Comparison of ENCODE assay signal across 2 cellular contexts in genomic region chr6:35566794-35567193, GRCh38.
TF ChIP-seq lines count a peak whose summit lies in the region.

No MANE protein-coding gene starts in this region.

TF ChIP-seq in HEK293, 187 proteins besides CTCF, POLR2A, EP300 and RAD21 (continued from another document):
- TF ChIP-seq ELK4 (IDR thresholded peaks at IDR 0.05; ENCODE audit: borderline replicate concordance, low read depth, low read length) = no peak
- TF ChIP-seq ZNF658 (tag by site-specific recombination; IDR thresholded peaks at IDR 0.05) = no peak
- TF ChIP-seq ZXDB (tag by site-specific recombination; IDR thresholded peaks at IDR 0.05) = no peak
- peak; percentile 28; the same call in 1 of the 2 replicates for TF ChIP-seq ZFHX2 (tag by site-specific recombination; conservative IDR thresholded peaks at IDR 0.05)

TF ChIP-seq in H1, 55 proteins besides CTCF, POLR2A, EP300 and RAD21 (continued from another document):
- TF ChIP-seq GTF2F1 (IDR thresholded peaks at IDR 0.05; ENCODE audit: borderline replicate concordance, low read depth, low read length) (0 out of 2 replicates have a peak, but pooled peaks have one; percentile 34), JUN (IDR thresholded peaks at IDR 0.05; ENCODE audit: low read depth, low read length) (no peak), SP1 (IDR thresholded peaks at IDR 0.05; ENCODE audit: low read depth, low read length) (peak; percentile 70), EGR1 (IDR thresholded peaks at IDR 0.05; ENCODE audit: borderline replicate concordance, low read depth, low read length) (no peak), E2F6 (IDR thresholded peaks at IDR 0.05) (no peak), EZH2 (IDR thresholded peaks at IDR 0.05; ENCODE audit: low read depth, low read length, severe bottlenecking) (no peak), POLR2AphosphoS5 (IDR thresholded peaks at IDR 0.05; ENCODE audit: low read depth, low read length) (peak; percentile 89), ATF3 (IDR thresholded peaks at IDR 0.05; ENCODE audit: insufficient read depth, low read depth, low read length) (no peak), TAF1 (IDR thresholded peaks at IDR 0.05; ENCODE audit: low read depth, low read length) (peak; percentile 87), YY1 (IDR thresholded peaks at IDR 0.05; ENCODE audit: low read depth, low read length) (no peak), CHD7 (IDR thresholded peaks at IDR 0.05; ENCODE audit: insufficient replicate concordance, low read length) (no peak), SRF (IDR thresholded peaks at IDR 0.05; ENCODE audit: low read depth, low read length) (no peak), ATF2 (IDR thresholded peaks at IDR 0.05; ENCODE audit: low read length) (no peak), SUZ12 (IDR thresholded peaks at IDR 0.05; ENCODE audit: low read length) (no peak), TEAD4 (IDR thresholded peaks at IDR 0.05; ENCODE audit: low read depth, low read length) (peak; percentile 94), CEBPB (IDR thresholded peaks at IDR 0.05; ENCODE audit: low read depth, low read length) (no peak), TBP (IDR thresholded peaks at IDR 0.05; ENCODE audit: low read depth, low read length) (peak; percentile 91), ZNF274 (IDR thresholded peaks at IDR 0.05; ENCODE audit: borderline replicate concordance, extremely low read depth, low read length) (no peak), JUND (IDR thresholded peaks at IDR 0.05; ENCODE audit: low read length) (no peak), CHD1 (IDR thresholded peaks at IDR 0.05; ENCODE audit: low read depth, low read length) (no peak), CBX5 (IDR thresholded peaks at IDR 0.05; ENCODE audit: low read depth, low read length) (no peak), RXRA (IDR thresholded peaks at IDR 0.05; ENCODE audit: insufficient read depth, low read depth, low read length) (no peak), CREB1 (IDR thresholded peaks at IDR 0.05) (no peak), KDM5A (IDR thresholded peaks at IDR 0.05; ENCODE audit: low read length) (no peak), TAF7 (optimal IDR thresholded peaks at IDR 0.05; ENCODE audit: borderline replicate concordance, low read depth, low read length) (peak; percentile 55), KDM1A (IDR thresholded peaks at IDR 0.05; ENCODE audit: borderline replicate concordance, low read length) (0 out of 2 replicates have a peak, but pooled peaks have one; percentile 13), SIN3A (conservative IDR thresholded peaks at IDR 0.05 in 1 of 2, IDR thresholded peaks at IDR 0.05 in 1 of 2; ENCODE audit: low read depth in 1 of 2, low read length in 2 of 2) (no peak), RNF2 (IDR thresholded peaks at IDR 0.05; ENCODE audit: borderline replicate concordance, low read depth, low read length, missing control alignments, poor library complexity, severe bottlenecking) (no peak), MAX (IDR thresholded peaks at IDR 0.05) (peak; percentile 34; the same call in 1 of the 2 replicates), POU5F1 (IDR thresholded peaks at IDR 0.05; ENCODE audit: low read depth, low read length) (no peak), BACH1 (IDR thresholded peaks at IDR 0.05; ENCODE audit: low read length) (no peak), NANOG (IDR thresholded peaks at IDR 0.05; ENCODE audit: insufficient read depth, low read depth, low read length, poor library complexity, severe bottlenecking) (no peak), HDAC6 (IDR thresholded peaks at IDR 0.05; ENCODE audit: low read depth, low read length) (no peak), USF2 (IDR thresholded peaks at IDR 0.05; ENCODE audit: low read length) (no peak), SIX5 (IDR thresholded peaks at IDR 0.05; ENCODE audit: low read depth, low read length) (no peak), NRF1 (IDR thresholded peaks at IDR 0.05; ENCODE audit: low read depth, low read length) (no peak), CTBP2 (IDR thresholded peaks at IDR 0.05; ENCODE audit: borderline replicate concordance, insufficient read depth, insufficient read length, low read length) (no peak), RFX5 (IDR thresholded peaks at IDR 0.05; ENCODE audit: borderline replicate concordance, low read depth, low read length) (no peak), SP4 (IDR thresholded peaks at IDR 0.05; ENCODE audit: low read length) (no peak), KDM4A (IDR thresholded peaks at IDR 0.05; ENCODE audit: low read depth, low read length, severe bottlenecking) (no peak), BCL11A (IDR thresholded peaks at IDR 0.05; ENCODE audit: low read depth in 2 of 2, low read length in 2 of 2) (no peak), SAP30 (IDR thresholded peaks at IDR 0.05; ENCODE audit: insufficient read depth, insufficient replicate concordance, low read length) (no peak), SP2 (IDR thresholded peaks at IDR 0.05; ENCODE audit: low read length) (no peak), PHF8 (conservative IDR thresholded peaks at IDR 0.05; ENCODE audit: low read depth, low read length) (no peak), CHD2 (IDR thresholded peaks at IDR 0.05; ENCODE audit: low read length) (no peak), RBBP5 (IDR thresholded peaks at IDR 0.05; ENCODE audit: borderline replicate concordance, low read depth, low read length) (no peak)
